In the genomic region with DNA sequence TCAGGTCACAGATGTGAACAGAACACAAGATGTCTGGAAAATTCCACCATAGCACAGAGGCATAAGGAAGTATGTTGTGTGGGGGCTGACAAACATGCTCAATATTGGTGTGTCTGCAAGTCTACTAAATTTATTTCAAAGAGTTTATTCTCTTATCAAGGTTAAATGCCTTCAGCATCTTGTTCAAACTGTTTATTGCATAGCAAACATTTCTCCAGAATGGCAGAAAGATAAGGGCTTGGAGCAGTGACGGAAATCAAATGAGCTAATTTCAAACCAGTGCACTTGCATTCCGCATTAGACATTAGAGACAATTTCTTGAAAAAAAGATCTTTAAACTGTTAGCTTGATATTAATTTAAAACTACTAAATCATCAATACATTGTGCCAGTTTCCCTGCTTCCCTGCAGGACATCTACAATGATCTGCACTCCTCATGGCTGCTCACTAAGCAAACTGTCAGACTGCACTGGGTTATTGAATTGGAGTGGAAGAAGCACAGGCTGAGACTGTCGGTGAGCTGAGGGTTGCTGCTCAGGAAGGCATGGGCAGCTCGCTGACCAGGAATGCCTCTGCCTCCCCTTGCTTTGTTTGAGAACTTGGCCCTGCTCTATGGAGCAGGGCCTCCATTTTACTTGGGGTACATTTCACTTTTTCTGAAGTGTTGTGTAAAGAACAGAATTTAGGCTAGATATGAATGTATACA, we compare ENCODE assay signal across 23 cellular contexts.
DNase-seq lines count a peak whose midpoint lies in the region; ATAC-seq, FAIRE-seq and TF ChIP-seq lines count a peak whose summit lies in the region.
"Had no signal": no experiment of that assay in that cellular context is flagged by ENCODE, and none has a peak within 500 bp of the region (broad histone marks: within the 10 kb centered on the region; RNA-seq: fewer than 3 reads in every experiment).

No MANE protein-coding gene starts in this region.

- H3K4me2 ChIP-seq in Loucy (ENCODE audit: low read depth, low read length, poor library complexity, severe bottlenecking) (no peak overlapping the region), endothelial cell of umbilical vein (ENCODE audit: insufficient read depth, low read length) (no peak overlapping the region)
- H3K4me2 ChIP-seq: A549; BLaER1 treated with 17β-estradiol and CSF1 and Interleukin-3, amounts not matched to agents 10 nM and 100 nM had no signal

- H3K9me2 ChIP-seq in Loucy (replicated peaks; ENCODE audit: low read depth, low read length), result no peaks in the 10 kb centered on the region

- no peak overlapping the region for H3K27ac ChIP-seq in endothelial cell of umbilical vein (ENCODE audit: insufficient read depth, low read depth, low read length)
- peak overlapping the region in 1 of 4 donors; percentile 62 for H3K27ac ChIP-seq in pancreas
- H3K27ac ChIP-seq: A549; BLaER1 treated with 17β-estradiol and CSF1 and Interleukin-3, amounts not matched to agents 10 nM and 100 nM had no signal

- POLR2A ChIA-PET in endothelial cell of umbilical vein (lab: Charles Lee), result no interaction called here

- H3K27me3 ChIP-seq in Loucy (ENCODE audit: insufficient read depth, low read length, poor library complexity, severe bottlenecking), result no peaks in the 10 kb centered on the region
- no peaks in the 10 kb centered on the region for H3K27me3 ChIP-seq in endothelial cell of umbilical vein (ENCODE audit: control insufficient read depth in 2 of 2, insufficient read depth in 2 of 2, low read length in 2 of 2)
- H3K27me3 ChIP-seq in pancreas, result no peaks in the 10 kb centered on the region
- H3K27me3 ChIP-seq: BLaER1 treated with 17β-estradiol and CSF1 and Interleukin-3, amounts not matched to agents 10 nM and 100 nM had no signal

- CTCF ChIA-PET in endothelial cell of umbilical vein (lab: Charles Lee), result interaction anchor here (1.4 kb wide), 1 partner anchor 300 kb away, joined by 3 read pairs; no protein-coding TSS in a partner anchor

- BruUV-seq in endothelial cell of umbilical vein (replicated peaks; lab: Mats Ljungman, UMichigan), result no TSS peak

- H2AFZ ChIP-seq in Loucy (ENCODE audit: low read length) (peak overlapping the region; percentile 61), endothelial cell of umbilical vein (ENCODE audit: low read depth, low read length) (no peak overlapping the region)

- no peak overlapping the region for H3K4me3 ChIP-seq in Loucy (ENCODE audit: low read length, poor library complexity, severe bottlenecking)
- no peak overlapping the region for H3K4me3 ChIP-seq in endothelial cell of umbilical vein (replicated peaks in 1 of 3; ENCODE audit: insufficient read depth in 1 of 3, low read depth in 1 of 3, low read length in 3 of 3)
- no peak overlapping the region for H3K4me3 ChIP-seq in pancreas
- H3K4me3 ChIP-seq: A549; BLaER1 treated with 17β-estradiol and CSF1 and Interleukin-3, amounts not matched to agents 10 nM and 100 nM had no signal

- DNase-seq in endothelial cell of umbilical vein (ENCODE audit: low read depth, low spot score), result no peak
- DNase-seq in pancreas, result no peak
- DNase-seq in kidney glomerular epithelial cell (lab: John Stamatoyannopoulos, UW), result no peak
- no peak for DNase-seq in GM19238 (ENCODE audit: insufficient read length, low spot score)
- DNase-seq: AML-193; CD4-positive, alpha-beta T cell; COR-L47; DMS53; KBM-7; MM.1S; NCI-H2029; NCI-H510A; NCI-H69; RPMI8226; SHP77; SW 1271 had no signal

- ATAC-seq in SK-N-SH treated with all-trans-retinoic acid at 6 μM for 48 hours, result peak; percentile 13; the same call in 1 of the 3 replicates
- peak in 3 of 4 donors; percentile 56 to 73 (median 67) for ATAC-seq in pancreas
- no peak for ATAC-seq in GM19395 (IDR thresholded peaks at IDR 0.05; ENCODE audit: unreplicated experiment)
- ATAC-seq: A549, HepG2 had no signal

- H3K79me2 ChIP-seq in Loucy (ENCODE audit: insufficient read depth, low read length) (no peaks in the 10 kb centered on the region), endothelial cell of umbilical vein (ENCODE audit: control insufficient read depth, insufficient read depth, low read length) (no peaks in the 10 kb centered on the region)

- H3K9me1 ChIP-seq in endothelial cell of umbilical vein (replicated peaks; ENCODE audit: control insufficient read depth, extremely low read depth, insufficient read depth, low read length), result no peaks in the 10 kb centered on the region

- TF ChIP-seq CTCF in Loucy (conservative IDR thresholded peaks at IDR 0.05; ENCODE audit: low read length), result no peak
- no peak for TF ChIP-seq CTCF in endothelial cell of umbilical vein (IDR thresholded peaks at IDR 0.05; ENCODE audit: extremely low read depth in 1 of 2, insufficient read depth in 1 of 2, low read depth in 1 of 2, low read length in 2 of 2)
- no peak for TF ChIP-seq CTCF in pancreas (IDR thresholded peaks at IDR 0.05)

- no peak for TF ChIP-seq POLR2A in endothelial cell of umbilical vein (IDR thresholded peaks at IDR 0.05; ENCODE audit: low read depth, low read length)

- H3K9me3 ChIP-seq in Loucy (ENCODE audit: insufficient read depth, low read depth, low read length) (no peaks in the 10 kb centered on the region), endothelial cell of umbilical vein (replicated peaks; ENCODE audit: control insufficient read depth, insufficient read depth, low read length) (no peaks in the 10 kb centered on the region), pancreas (no peaks in the 10 kb centered on the region)
- H3K9me3 ChIP-seq: A549; BLaER1 treated with 17β-estradiol and CSF1 and Interleukin-3, amounts not matched to agents 10 nM and 100 nM had no signal

- no peaks in the 10 kb centered on the region for H4K20me1 ChIP-seq in Loucy (ENCODE audit: insufficient read depth, low read length, poor library complexity, severe bottlenecking)
- no peaks in the 10 kb centered on the region for H4K20me1 ChIP-seq in endothelial cell of umbilical vein (replicated peaks; ENCODE audit: control insufficient read depth, extremely low read depth, insufficient read depth, low read length)
- H4K20me1 ChIP-seq: BLaER1 treated with 17β-estradiol and CSF1 and Interleukin-3, amounts not matched to agents 10 nM and 100 nM had no signal

- H3K9ac ChIP-seq in Loucy (ENCODE audit: low read depth, low read length, poor library complexity, severe bottlenecking) (no peak overlapping the region), endothelial cell of umbilical vein (replicated peaks; ENCODE audit: extremely low read depth, insufficient read depth, low read length) (no peak overlapping the region)
- H3K9ac ChIP-seq: BLaER1 treated with 17β-estradiol and CSF1 and Interleukin-3, amounts not matched to agents 10 nM and 100 nM had no signal

- H3K4me1 ChIP-seq in Loucy (ENCODE audit: insufficient read depth, low read length, poor library complexity, severe bottlenecking) (peaks cover 65% of the 10 kb centered on the region), endothelial cell of umbilical vein (ENCODE audit: control insufficient read depth, extremely low read depth, insufficient read depth, low read length) (peaks cover 28% of the 10 kb centered on the region), pancreas (no peaks in the 10 kb centered on the region)
- H3K4me1 ChIP-seq: A549 had no signal

- WGBS in pancreas, 2 donors, result 22 to 25% methylated on average over 4 of the region's 4 CpGs

- dilution Hi-C loops in endothelial cell of umbilical vein (cut with MboI; ENCODE audit: extremely low pct_ligation_motif_present, low sequenced_read_pairs), result no loop called here

- H3K36me3 ChIP-seq in Loucy (ENCODE audit: insufficient read depth, low read length) (no peaks in the 10 kb centered on the region), endothelial cell of umbilical vein (ENCODE audit: control insufficient read depth in 2 of 2, extremely low read depth in 1 of 2, insufficient read depth in 2 of 2, low read length in 2 of 2) (no peaks in the 10 kb centered on the region), pancreas (no peaks in the 10 kb centered on the region)
- H3K36me3 ChIP-seq: BLaER1 treated with 17β-estradiol and CSF1 and Interleukin-3, amounts not matched to agents 10 nM and 100 nM had no signal

- FAIRE-seq in endothelial cell of umbilical vein (lab: Jason Lieb, UNC), result peak; percentile 24
- no peak for FAIRE-seq in pancreas (lab: Jason Lieb, UNC)
- FAIRE-seq: A549, H54, HepG2 had no signal

- intact Hi-C loops in endothelial cell of umbilical vein (cut with micrococcal nuclease) (loop anchor here (2.0 kb wide), 2 partner anchors 35 to 279 kb away; no protein-coding TSS in a partner anchor), pancreas (cut with DNase I) (no loop called here)

- H3F3A ChIP-seq in Loucy (ENCODE audit: low read depth), result no peaks in the 10 kb centered on the region

TF ChIP-seq in SK-N-SH treated with all-trans-retinoic acid at 6 μM for 48 hours, 23 proteins besides CTCF, POLR2A, EP300 and RAD21 (continues in another document):
- TF ChIP-seq PPARA (CRISPR knock-in tag; IDR thresholded peaks at IDR 0.05; ENCODE audit: borderline replicate concordance), result no peak
- TF ChIP-seq TOX (CRISPR knock-in tag; IDR thresholded peaks at IDR 0.05; ENCODE audit: borderline replicate concordance), result no peak
- no peak for TF ChIP-seq CSDC2 (CRISPR knock-in tag; IDR thresholded peaks at IDR 0.05)
- TF ChIP-seq ESRRG (CRISPR knock-in tag; IDR thresholded peaks at IDR 0.05), result no peak
- TF ChIP-seq ZFP30 (CRISPR knock-in tag; IDR thresholded peaks at IDR 0.05), result no peak
- TF ChIP-seq ZNF565 (CRISPR knock-in tag; conservative IDR thresholded peaks at IDR 0.05; ENCODE audit: low read depth), result no peak

TF ChIP-seq in endothelial cell of umbilical vein, 7 proteins besides CTCF, POLR2A, EP300 and RAD21:
- no peak for TF ChIP-seq MYC (IDR thresholded peaks at IDR 0.05; ENCODE audit: low read depth, low read length)
- TF ChIP-seq, protein P1, sequence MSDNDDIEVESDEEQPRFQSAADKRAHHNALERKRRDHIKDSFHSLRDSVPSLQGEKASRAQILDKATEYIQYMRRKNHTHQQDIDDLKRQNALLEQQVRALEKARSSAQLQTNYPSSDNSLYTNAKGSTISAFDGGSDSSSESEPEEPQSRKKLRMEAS (IDR thresholded peaks at IDR 0.05; ENCODE audit: insufficient read depth, insufficient read length), result no peak
- no peak for TF ChIP-seq FOS (IDR thresholded peaks at IDR 0.05; ENCODE audit: borderline replicate concordance, insufficient read depth, low read length)
- no peak for TF ChIP-seq GATA2 (IDR thresholded peaks at IDR 0.05; ENCODE audit: insufficient read depth, insufficient read length, low read depth, low read length)
- no peak for TF ChIP-seq JUN (IDR thresholded peaks at IDR 0.05; ENCODE audit: borderline replicate concordance, insufficient read depth, insufficient read length, low read depth)
- TF ChIP-seq POLR2AphosphoS5 (IDR thresholded peaks at IDR 0.05; ENCODE audit: insufficient read depth, low read depth, low read length), result no peak
- no peak for TF ChIP-seq EZH2 (IDR thresholded peaks at IDR 0.05; ENCODE audit: borderline replicate concordance, low read depth, low read length, severe bottlenecking)
